1 cellular context compared by ENCODE assay signal in the genomic region with DNA sequence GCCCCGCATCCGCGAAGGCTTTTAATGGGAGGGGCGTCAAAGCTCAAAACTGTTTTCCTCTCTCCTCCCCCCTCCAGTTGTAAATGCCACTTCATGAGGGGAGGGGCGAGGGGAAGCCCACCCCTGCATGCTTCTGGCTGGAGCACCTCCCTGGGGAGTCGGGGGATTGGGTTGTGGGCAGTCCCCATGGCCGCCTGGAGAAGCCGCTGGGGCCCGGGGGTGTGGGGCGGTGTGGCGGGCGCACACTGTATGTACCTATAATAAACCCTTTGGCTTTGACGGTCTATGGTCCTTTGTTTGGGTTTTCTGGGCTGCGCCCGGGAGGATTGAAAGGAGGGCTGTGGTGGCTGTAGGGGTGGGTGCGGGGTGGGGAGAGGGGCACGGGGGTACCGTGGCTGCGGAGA.
TF ChIP-seq lines count a peak whose summit lies in the region.

No MANE protein-coding gene starts in this region.

TF ChIP-seq in K562, 482 proteins besides CTCF, POLR2A, EP300 and RAD21:
- TF ChIP-seq ZNF263 (CRISPR knock-in tag; IDR thresholded peaks at IDR 0.05; ENCODE audit: borderline replicate concordance) (peak; percentile 44), ZBED1 (IDR thresholded peaks at IDR 0.05) (no peak), ZBTB7A (IDR thresholded peaks at IDR 0.05; ENCODE audit: borderline replicate concordance, control insufficient read depth, low read depth, low read length) (peak; percentile 85)
- TF ChIP-seq, protein P1, sequence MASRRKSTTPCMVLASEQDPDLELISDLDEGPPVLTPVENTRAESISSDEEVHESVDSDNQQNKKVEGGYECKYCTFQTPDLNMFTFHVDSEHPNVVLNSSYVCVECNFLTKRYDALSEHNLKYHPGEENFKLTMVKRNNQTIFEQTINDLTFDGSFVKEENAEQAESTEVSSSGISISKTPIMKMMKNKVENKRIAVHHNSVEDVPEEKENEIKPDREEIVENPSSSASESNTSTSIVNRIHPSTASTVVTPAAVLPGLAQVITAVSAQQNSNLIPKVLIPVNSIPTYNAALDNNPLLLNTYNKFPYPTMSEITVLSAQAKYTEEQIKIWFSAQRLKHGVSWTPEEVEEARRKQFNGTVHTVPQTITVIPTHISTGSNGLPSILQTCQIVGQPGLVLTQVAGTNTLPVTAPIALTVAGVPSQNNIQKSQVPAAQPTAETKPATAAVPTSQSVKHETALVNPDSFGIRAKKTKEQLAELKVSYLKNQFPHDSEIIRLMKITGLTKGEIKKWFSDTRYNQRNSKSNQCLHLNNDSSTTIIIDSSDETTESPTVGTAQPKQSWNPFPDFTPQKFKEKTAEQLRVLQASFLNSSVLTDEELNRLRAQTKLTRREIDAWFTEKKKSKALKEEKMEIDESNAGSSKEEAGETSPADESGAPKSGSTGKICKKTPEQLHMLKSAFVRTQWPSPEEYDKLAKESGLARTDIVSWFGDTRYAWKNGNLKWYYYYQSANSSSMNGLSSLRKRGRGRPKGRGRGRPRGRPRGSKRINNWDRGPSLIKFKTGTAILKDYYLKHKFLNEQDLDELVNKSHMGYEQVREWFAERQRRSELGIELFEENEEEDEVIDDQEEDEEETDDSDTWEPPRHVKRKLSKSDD (conservative IDR thresholded peaks at IDR 0.05; ENCODE audit: low read length): no peak
- TF ChIP-seq, protein P2, sequence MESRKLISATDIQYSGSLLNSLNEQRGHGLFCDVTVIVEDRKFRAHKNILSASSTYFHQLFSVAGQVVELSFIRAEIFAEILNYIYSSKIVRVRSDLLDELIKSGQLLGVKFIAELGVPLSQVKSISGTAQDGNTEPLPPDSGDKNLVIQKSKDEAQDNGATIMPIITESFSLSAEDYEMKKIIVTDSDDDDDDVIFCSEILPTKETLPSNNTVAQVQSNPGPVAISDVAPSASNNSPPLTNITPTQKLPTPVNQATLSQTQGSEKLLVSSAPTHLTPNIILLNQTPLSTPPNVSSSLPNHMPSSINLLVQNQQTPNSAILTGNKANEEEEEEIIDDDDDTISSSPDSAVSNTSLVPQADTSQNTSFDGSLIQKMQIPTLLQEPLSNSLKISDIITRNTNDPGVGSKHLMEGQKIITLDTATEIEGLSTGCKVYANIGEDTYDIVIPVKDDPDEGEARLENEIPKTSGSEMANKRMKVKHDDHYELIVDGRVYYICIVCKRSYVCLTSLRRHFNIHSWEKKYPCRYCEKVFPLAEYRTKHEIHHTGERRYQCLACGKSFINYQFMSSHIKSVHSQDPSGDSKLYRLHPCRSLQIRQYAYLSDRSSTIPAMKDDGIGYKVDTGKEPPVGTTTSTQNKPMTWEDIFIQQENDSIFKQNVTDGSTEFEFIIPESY (CRISPR knock-in tag; IDR thresholded peaks at IDR 0.05): peak; percentile 94
